8 cellular contexts compared by ENCODE assay signal in genomic region chr15:30173041-30173608, GRCh38. TPM values are rescaled to one million over a fixed set of nuclear protein-coding genes. Genes with fewer than 3 reads are reported as not detected.
DNase-seq lines count a peak whose midpoint lies in the region; ATAC-seq and TF ChIP-seq lines count a peak whose summit lies in the region.
"Not testable (repeated sequence)": the region's sequence is repeated elsewhere in the genome, so short reads cannot be mapped to it uniquely, and the experiment has no call there.

No MANE protein-coding gene starts in this region.

- CTCF ChIA-PET in CD4-positive, alpha-beta memory T cell (lab: Charles Lee; ENCODE audit: partially characterized antibody); WTC11 (lab: Charles Lee): not testable (repeated sequence)

- not testable (repeated sequence) for H3K36me3 Mint-ChIP-seq in CD4-positive, alpha-beta memory T cell; WTC11

- not testable (repeated sequence) for H3K27ac ChIP-seq in CD4-positive, alpha-beta memory T cell (ENCODE audit: low read depth, low read length)

- DNase-seq in CD4-positive, alpha-beta memory T cell = peak; percentile 57 to 81 (median 64)
- DNase-seq in WTC11 (ENCODE audit: low spot score) (peak; percentile 87), myocyte (ENCODE audit: low read depth) (peak; percentile 1)
- DNase-seq in activated T-helper 9 cell treated with anti-CD3 and anti-CD28 coated beads, Interleukin-2, amount 50 U/mL, for 16 hours (ENCODE audit: low read depth) = peak; percentile 54
- DNase-seq in stimulated activated CD4-positive, alpha-beta T cell treated with anti-CD3 and anti-CD28 coated beads, Interleukin-4, amount 100 ng/mL, for 4 hours = peak; percentile 36 to 50

- not testable (repeated sequence) for H3K4me3 ChIP-seq in CD4-positive, alpha-beta memory T cell (ENCODE audit: low read length in 2 of 2)

- TF ChIP-seq CTCF in WTC11 (IDR thresholded peaks at IDR 0.05) = 0 out of 2 replicates have a peak, but pooled peaks have one; percentile 15

- POLR2A ChIA-PET in CD4-positive, alpha-beta memory T cell (lab: Charles Lee; ENCODE audit: partially characterized antibody); WTC11 (lab: Charles Lee): not testable (repeated sequence)

- H3K4me1 Mint-ChIP-seq in CD4-positive, alpha-beta memory T cell = peaks cover 6 to 13% (median 11%) of the 10 kb centered on the region in 4 donors
- H3K4me1 Mint-ChIP-seq in WTC11 = not testable (repeated sequence)

- not testable (repeated sequence) for H3K27me3 Mint-ChIP-seq in CD4-positive, alpha-beta memory T cell; WTC11 (ENCODE audit: low read depth)

- H3K4me3 Mint-ChIP-seq in CD4-positive, alpha-beta memory T cell = peak overlapping the region in 5 of 8 donors; percentile 13 to 77 (median 57)
- not testable (repeated sequence) for H3K4me3 Mint-ChIP-seq in WTC11

- H3K36me3 ChIP-seq in CD4-positive, alpha-beta memory T cell (ENCODE audit: insufficient read depth, low read length) = not testable (repeated sequence)

- H3K9me3 Mint-ChIP-seq in CD4-positive, alpha-beta memory T cell; WTC11: not testable (repeated sequence)

- not testable (repeated sequence) for H3K9me3 ChIP-seq in CD4-positive, alpha-beta memory T cell (ENCODE audit: control insufficient read depth in 1 of 2, low read length in 2 of 2)

- H3K27me3 ChIP-seq in CD4-positive, alpha-beta memory T cell (ENCODE audit: insufficient read depth, low read length) = not testable (repeated sequence)

- peak overlapping the region in 6 of 7 donors; percentile 19 to 89 (median 56) for H3K27ac Mint-ChIP-seq in CD4-positive, alpha-beta memory T cell
- not testable (repeated sequence) for H3K27ac Mint-ChIP-seq in WTC11

- intact Hi-C loops in CD4-positive, alpha-beta memory T cell (cut with micrococcal nuclease) = not testable (repeated sequence)

- peak; percentile 56 for ATAC-seq in GM21423 (IDR thresholded peaks at IDR 0.05; ENCODE audit: unreplicated experiment)
- peak; percentile 56 for ATAC-seq in HG03521 (IDR thresholded peaks at IDR 0.05; ENCODE audit: unreplicated experiment)
- ATAC-seq in WTC11 = peak; percentile 94
- peak; percentile 57 for ATAC-seq in esophagus mucosa

- H3K4me1 ChIP-seq in CD4-positive, alpha-beta memory T cell (ENCODE audit: insufficient read depth, low read length) = not testable (repeated sequence)

RNA-seq across cellular contexts. Expression of gene GOLGA8T, which starts 38.3 kb away (rescaled TPM):
- under 1 TPM in 1 of 2 experiments, not detected in 1; 0.72 TPM for total RNA-seq in CD4-positive, alpha-beta memory T cell
- polyA plus RNA-seq in CD4-positive, alpha-beta memory T cell = not detected
- 0.78 to 1.0 TPM (median 0.92 TPM) in 3 replicates for total RNA-seq in WTC11 (2021)
- total RNA-seq in esophagus mucosa = not detected
- not detected in 2 replicates for total RNA-seq in myocyte
- 1.0 TPM for polyA plus RNA-seq in myocyte (2012)

Comparison
In these comparisons a context has a peak if more than half of its experiments do, and no peak if none do; other contexts are left out.
1. DNase-seq: peak in every context shown above with its lines; median percentile 87 in WTC11; 64 in CD4-positive, alpha-beta memory T cell; 54 in activated T-helper 9 cell treated with anti-CD3 and anti-CD28 coated beads, Interleukin-2, amount 50 U/mL, for 16 hours; 43 in stimulated activated CD4-positive, alpha-beta T cell treated with anti-CD3 and anti-CD28 coated beads, Interleukin-4, amount 100 ng/mL, for 4 hours; 1 in myocyte.